Comparison of ENCODE assay signal across 10 cellular contexts in the genomic region with DNA sequence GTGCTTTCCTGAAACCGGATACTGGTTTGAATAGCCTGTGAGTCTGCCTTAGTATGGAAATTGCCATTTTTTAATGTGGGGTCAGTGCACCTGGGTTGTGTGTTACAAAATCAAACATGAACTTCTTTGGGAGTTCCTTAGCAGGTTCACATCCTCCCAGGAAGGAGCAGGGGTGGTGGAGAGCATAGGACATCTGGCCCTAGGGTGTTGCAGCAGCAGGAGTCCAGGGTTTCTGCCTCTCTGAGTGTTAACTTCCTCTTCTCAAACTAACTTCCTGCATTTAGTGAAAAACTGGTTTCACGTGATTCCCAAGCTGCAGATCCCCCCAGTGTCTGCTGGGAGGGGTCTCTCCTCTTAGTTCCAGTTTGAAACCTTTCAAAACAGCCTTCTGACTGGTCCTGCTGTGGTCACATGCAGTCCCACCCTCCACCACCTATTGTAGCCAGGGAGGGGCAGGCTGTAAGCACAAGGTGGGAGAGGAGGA. TPM values are rescaled to one million over a fixed set of nuclear protein-coding genes. Genes with fewer than 3 reads are reported as not detected.
DNase-seq lines count a peak whose midpoint lies in the region; ATAC-seq and TF ChIP-seq lines count a peak whose summit lies in the region.
"Had no signal": no experiment of that assay in that cellular context is flagged by ENCODE, and none has a peak within 500 bp of the region (broad histone marks: within the 10 kb centered on the region; RNA-seq: fewer than 3 reads in every experiment).

No MANE protein-coding gene starts in this region.

- peaks cover 93% of the 10 kb centered on the region for H3K79me2 ChIP-seq in SU-DHL-6 (ENCODE audit: insufficient read depth, low read length)

- peaks cover 11 to 43% (median 34%) of the 10 kb centered on the region in 11 experiments for H3K9me3 ChIP-seq in BLaER1 treated with 17β-estradiol and CSF1 and Interleukin-3, amounts not matched to agents 10 nM and 100 nM (replicated peaks in 1 of 11)
- H3K9me3 ChIP-seq in SU-DHL-6 (ENCODE audit: insufficient read depth, low read length) (peaks cover 8% of the 10 kb centered on the region; the same call in 1 of the 2 replicates), left lung (peaks cover 0 to under 1% of the 10 kb centered on the region in 2 donors)

- peaks cover 11% of the 10 kb centered on the region for H3F3A ChIP-seq in SU-DHL-6 (ENCODE audit: insufficient read depth)

- no peak for TF ChIP-seq CTCF in SU-DHL-6 (IDR thresholded peaks at IDR 0.05; ENCODE audit: insufficient read depth, low read length, poor library complexity, severe bottlenecking)
- TF ChIP-seq CTCF in left lung (IDR thresholded peaks at IDR 0.05): no peak

- ATAC-seq in GM21390 (IDR thresholded peaks at IDR 0.05; ENCODE audit: unreplicated experiment): peak; percentile 28
- ATAC-seq in left lung: peak; percentile 43
- ATAC-seq in GM18873 (IDR thresholded peaks at IDR 0.05; ENCODE audit: low FRiP score, unreplicated experiment): no peak
- no peak for ATAC-seq in HG03342 (IDR thresholded peaks at IDR 0.05; ENCODE audit: unreplicated experiment)

- H3K27me3 ChIP-seq in BLaER1 treated with 17β-estradiol and CSF1 and Interleukin-3, amounts not matched to agents 10 nM and 100 nM: no peaks in the 10 kb centered on the region
- H3K27me3 ChIP-seq in SU-DHL-6 (ENCODE audit: low read length) (no peaks in the 10 kb centered on the region), left lung (no peaks in the 10 kb centered on the region)
- H3K27me3 ChIP-seq: cardiac muscle cell had no signal

- H3K9me2 ChIP-seq in SU-DHL-6 (replicated peaks; ENCODE audit: insufficient read depth, low read length): no peaks in the 10 kb centered on the region

- H3K4me2 ChIP-seq in BLaER1 treated with 17β-estradiol and CSF1 and Interleukin-3, amounts not matched to agents 10 nM and 100 nM: peak overlapping the region; percentile 73 to 97 (median 87)
- H3K4me2 ChIP-seq in SU-DHL-6 (ENCODE audit: low read depth, low read length, poor library complexity, severe bottlenecking): peak overlapping the region; percentile 58

- H4K20me1 ChIP-seq in BLaER1 treated with 17β-estradiol and CSF1 and Interleukin-3, amounts not matched to agents 10 nM and 100 nM: peaks cover 0 to 6% (median 0%) of the 10 kb centered on the region in 11 experiments; a peak in 2 of 22 replicates
- H4K20me1 ChIP-seq in SU-DHL-6 (ENCODE audit: low read depth, low read length): no peaks in the 10 kb centered on the region; the same call in 1 of the 2 replicates

- peak overlapping the region; percentile 62 to 76 (median 72) for H3K9ac ChIP-seq in BLaER1 treated with 17β-estradiol and CSF1 and Interleukin-3, amounts not matched to agents 10 nM and 100 nM
- H3K9ac ChIP-seq in SU-DHL-6 (ENCODE audit: low read length): peak overlapping the region; percentile 3; the same call in 1 of the 2 replicates

- intact Hi-C loops in left lung (cut with DNase I): loop anchor here in 1 of 2 donors (10.0 kb wide), 1 partner anchor 942 kb away; no protein-coding TSS in a partner anchor

- DNase-seq in left lung: peak in 1 of 2 donors; percentile 51
- no peak for DNase-seq in LoVo (ENCODE audit: low spot score)
- DNase-seq in NCI-H187 treated with DMSO at 0.1 percent for 48 hours (lab: John Stamatoyannopoulos, UW): no peak
- DNase-seq: posterior cingulate gyrus had no signal

- H3K4me3 ChIP-seq in BLaER1 treated with 17β-estradiol and CSF1 and Interleukin-3, amounts not matched to agents 10 nM and 100 nM: peak overlapping the region in 8 of 10 experiments; percentile 3 to 48 (median 28); a peak in 9 of 20 replicates
- H3K4me3 ChIP-seq in SU-DHL-6 (ENCODE audit: insufficient read depth, low read length, poor library complexity, severe bottlenecking): no peak overlapping the region
- no peak overlapping the region for H3K4me3 ChIP-seq in left lung
- H3K4me3 ChIP-seq: cardiac muscle cell had no signal

- no peak overlapping the region for H2AFZ ChIP-seq in SU-DHL-6 (ENCODE audit: low read depth, low read length, severe bottlenecking)

- H3K27ac ChIP-seq in BLaER1 treated with 17β-estradiol and CSF1 and Interleukin-3, amounts not matched to agents 10 nM and 100 nM: peak overlapping the region; percentile 75 to 99 (median 89)
- H3K27ac ChIP-seq in SU-DHL-6 (ENCODE audit: low read depth, low read length) (peak overlapping the region; percentile 43), left lung (peak overlapping the region; percentile 71 to 92)
- H3K27ac ChIP-seq: cardiac muscle cell had no signal

- peaks cover 6 to 45% (median 39%) of the 10 kb centered on the region in 11 experiments; a peak in 20 of 22 replicates for H3K36me3 ChIP-seq in BLaER1 treated with 17β-estradiol and CSF1 and Interleukin-3, amounts not matched to agents 10 nM and 100 nM
- H3K36me3 ChIP-seq in SU-DHL-6 (ENCODE audit: low read length) (peaks cover 13% of the 10 kb centered on the region), left lung (no peaks in the 10 kb centered on the region)
- H3K36me3 ChIP-seq: cardiac muscle cell had no signal

- peaks cover 58 to 99% (median 73%) of the 10 kb centered on the region in 10 experiments for H3K4me1 ChIP-seq in BLaER1 treated with 17β-estradiol and CSF1 and Interleukin-3, amounts not matched to agents 10 nM and 100 nM
- peaks cover 24 to 91% of the 10 kb centered on the region in 2 donors for H3K4me1 ChIP-seq in left lung

RNA-seq across cellular contexts. Expression of a gene that starts 7.2 kb away (rescaled TPM):
- total RNA-seq in left lung: 10 to 100 TPM; 39.6 to 49.8 TPM

Comparison
In these comparisons a context has a peak if more than half of its experiments do, and no peak if none do; other contexts are left out.
1. H3K4me3 ChIP-seq: peak in BLaER1 treated with 17β-estradiol and CSF1 and Interleukin-3, amounts not matched to agents 10 nM and 100 nM (8 of 10); none in SU-DHL-6 (single experiment) and left lung (0 of 2).
2. ATAC-seq: peak in GM21390 (single experiment) and left lung (single experiment); none in GM18873 (single experiment) and HG03342 (single experiment).
3. Peak in every context shown above with its lines, with median percentiles within 50 percentile points of each other: H3K27ac ChIP-seq.